ENCODE assay signal across 1 cellular context in genomic region chr1:236315518-236315917, GRCh38.
TF ChIP-seq lines count a peak whose summit lies in the region.

No MANE protein-coding gene starts in this region.

TF ChIP-seq in K562, 482 proteins besides CTCF, POLR2A, EP300 and RAD21 (continued from another document and continues in another):
- TF ChIP-seq PKNOX1 (IDR thresholded peaks at IDR 0.05), result no peak
- no peak for TF ChIP-seq FOXJ3 (CRISPR knock-in tag; IDR thresholded peaks at IDR 0.05)
- no peak for TF ChIP-seq CC2D1A (IDR thresholded peaks at IDR 0.05)
- peak; percentile 25; the same call in 1 of the 2 replicates for TF ChIP-seq CBFA2T3 (IDR thresholded peaks at IDR 0.05)
- TF ChIP-seq ERF (CRISPR knock-in tag; IDR thresholded peaks at IDR 0.05), result no peak
- no peak for TF ChIP-seq HOMEZ (CRISPR knock-in tag; IDR thresholded peaks at IDR 0.05)
- no peak for TF ChIP-seq ZNF316 (IDR thresholded peaks at IDR 0.05)
- TF ChIP-seq ETS1 (conservative IDR thresholded peaks at IDR 0.05; ENCODE audit: control insufficient read depth, low read depth, low read length), result no peak
- no peak for TF ChIP-seq HMG20B (CRISPR knock-in tag; IDR thresholded peaks at IDR 0.05)
- TF ChIP-seq HOXB6 (CRISPR knock-in tag; IDR thresholded peaks at IDR 0.05; ENCODE audit: borderline replicate concordance), result no peak
- TF ChIP-seq ZNF592 (IDR thresholded peaks at IDR 0.05), result peak; percentile 55; the same call in 1 of the 2 replicates
- TF ChIP-seq YY1 (IDR thresholded peaks at IDR 0.05; ENCODE audit: borderline replicate concordance in 1 of 3, control insufficient read depth in 1 of 3, extremely low read depth in 1 of 3, insufficient read depth in 3 of 3, insufficient read length in 1 of 3, insufficient replicate concordance in 2 of 3, low read depth in 1 of 3, low read length in 2 of 3), result no peak
- TF ChIP-seq CHD7 (IDR thresholded peaks at IDR 0.05; ENCODE audit: low read depth, low read length), result no peak
- no peak for TF ChIP-seq GMEB1 (CRISPR knock-in tag; IDR thresholded peaks at IDR 0.05)
- TF ChIP-seq NR2C1 (IDR thresholded peaks at IDR 0.05), result no peak
- peak; percentile 60; the same call in 1 of the 2 replicates for TF ChIP-seq NR2C1 (tag; IDR thresholded peaks at IDR 0.05)
- TF ChIP-seq U2AF2 (optimal IDR thresholded peaks at IDR 0.05; ENCODE audit: low read depth, low read length), result no peak
- peak; percentile 89 for TF ChIP-seq DMBX1 (CRISPR knock-in tag; IDR thresholded peaks at IDR 0.05; ENCODE audit: borderline replicate concordance)
- TF ChIP-seq ATF3 (IDR thresholded peaks at IDR 0.05), result no peak
- TF ChIP-seq ATF3 (CRISPR knock-in tag; conservative IDR thresholded peaks at IDR 0.05), result no peak
- no peak for TF ChIP-seq ZNF143 (CRISPR knock-in tag; IDR thresholded peaks at IDR 0.05)
- 0 out of 2 replicates have a peak, but pooled peaks have one; percentile 46 for TF ChIP-seq TCF15 (CRISPR knock-in tag; IDR thresholded peaks at IDR 0.05)
- TF ChIP-seq CSDE1 (IDR thresholded peaks at IDR 0.05), result no peak
- TF ChIP-seq ELF4 (CRISPR knock-in tag; IDR thresholded peaks at IDR 0.05), result no peak
- no peak for TF ChIP-seq NKRF (IDR thresholded peaks at IDR 0.05; ENCODE audit: borderline replicate concordance)
- TF ChIP-seq ZNF239 (CRISPR knock-in tag; IDR thresholded peaks at IDR 0.05), result no peak
- TF ChIP-seq RBM17 (IDR thresholded peaks at IDR 0.05; ENCODE audit: borderline replicate concordance, low read depth, low read length), result no peak
